ENCODE assay signal across 32 cellular contexts in genomic region chr1:52506920-52507546, GRCh38.
"Had no signal": no experiment of that assay in that cellular context is flagged by ENCODE, and none has a peak within 500 bp of the region (broad histone marks: within the 10 kb centered on the region; RNA-seq: fewer than 3 reads in every experiment).

No MANE protein-coding gene starts in this region.

- H3K4me3 ChIP-seq: ascending aorta, cardiac muscle cell, K562, Peyer's patch, SJSA1 had no signal

- H3K9me3 Mint-ChIP-seq: activated naive CD4-positive, alpha-beta T cell treated with anti-CD3 and anti-CD28 coated beads, Interleukin-2, amount 50 U/mL, for 24 hours; activated naive CD8-positive, alpha-beta T cell treated with anti-CD3 and anti-CD28 coated beads, Interleukin-2, amount 10 ng/mL, durations not matched to agents 7 days and 5 days; activated T-helper 2 cell treated with anti-CD3 and anti-CD28 coated beads, Interferon-gamma antibody, Interleukin-2, Interleukin-4, amounts not matched to agents 10 μg/mL and 5 μg/mL and 100 μg/mL, durations not matched to agents 14 hours and 24 hours and 36 hours; central memory CD8-positive, alpha-beta T cell; T-helper 1 cell treated with Interleukin-12 subunit alpha and Interleukin-12 subunit beta and Interleukin-4 antibody, amounts not matched to agents 30 μg/mL and 1 μg/mL, for 36 hours; T-helper 2 cell treated with Interferon-gamma antibody and Interleukin-4, amounts not matched to agents 5 μg/mL and 100 μg/mL, for 36 hours had no signal

- H3K9me3 ChIP-seq: ascending aorta, Peyer's patch, SJSA1, SK-N-SH had no signal

- H3K27me3 ChIP-seq: ascending aorta, cardiac muscle cell, Peyer's patch, SJSA1 had no signal

- ATAC-seq: activated CD4-positive, CD25-positive, alpha-beta regulatory T cell treated with anti-CD3 and anti-CD28 coated beads, Interleukin-2, amount 50 U/mL, for 24 hours; activated CD8-positive, alpha-beta T cell treated with anti-CD3 and anti-CD28 coated beads, Interleukin-2, amount 10 ng/mL, durations not matched to agents 7 days and 5 days; K562; PC-3 had no signal

- H3K27ac Mint-ChIP-seq: activated CD8-positive, alpha-beta T cell treated with anti-CD3 and anti-CD28 coated beads, Interleukin-2, amount 10 ng/mL, durations not matched to agents 7 days and 5 days; activated naive CD4-positive, alpha-beta T cell treated with anti-CD3 and anti-CD28 coated beads, Interleukin-2, amount 50 U/mL, for 24 hours; activated naive CD8-positive, alpha-beta T cell treated with anti-CD3 and anti-CD28 coated beads, Interleukin-2, amount 10 ng/mL, durations not matched to agents 7 days and 5 days; activated T-helper 2 cell treated with anti-CD3 and anti-CD28 coated beads, Interferon-gamma antibody, Interleukin-2, Interleukin-4, amounts not matched to agents 10 μg/mL and 5 μg/mL and 100 μg/mL, durations not matched to agents 14 hours and 24 hours and 36 hours; T-helper 1 cell treated with Interleukin-12 subunit alpha and Interleukin-12 subunit beta and Interleukin-4 antibody, amounts not matched to agents 30 μg/mL and 1 μg/mL, for 36 hours; T-helper 2 cell treated with Interferon-gamma antibody and Interleukin-4, amounts not matched to agents 5 μg/mL and 100 μg/mL, for 36 hours had no signal

- H3K4me3 Mint-ChIP-seq: activated CD8-positive, alpha-beta T cell treated with anti-CD3 and anti-CD28 coated beads, Interleukin-2, amount 10 ng/mL, durations not matched to agents 7 days and 5 days; activated naive CD4-positive, alpha-beta T cell treated with anti-CD3 and anti-CD28 coated beads, Interleukin-2, amount 50 U/mL, for 24 hours; activated naive CD8-positive, alpha-beta T cell treated with anti-CD3 and anti-CD28 coated beads, Interleukin-2, amount 10 ng/mL, durations not matched to agents 7 days and 5 days; central memory CD8-positive, alpha-beta T cell; T-helper 1 cell treated with Interleukin-12 subunit alpha and Interleukin-12 subunit beta and Interleukin-4 antibody, amounts not matched to agents 30 μg/mL and 1 μg/mL, for 36 hours; T-helper 2 cell treated with Interferon-gamma antibody and Interleukin-4, amounts not matched to agents 5 μg/mL and 100 μg/mL, for 36 hours had no signal

- H3K27ac ChIP-seq: ascending aorta, cardiac muscle cell, Peyer's patch, SJSA1 had no signal

- H3K4me1 ChIP-seq: ascending aorta, Peyer's patch, SJSA1 had no signal

- DNase-seq: activated CD4-positive, alpha-beta T cell treated with anti-CD3 and anti-CD28 coated beads for 4 hours; activated CD8-positive, alpha-beta T cell treated with anti-CD3 and anti-CD28 coated beads, Interleukin-2, amount 10 ng/mL, durations not matched to agents 7 days and 5 days; activated gamma-delta T cell; activated naive CD4-positive, alpha-beta T cell treated with Interleukin-2 at 50 U/mL for 16 hours; activated naive CD8-positive, alpha-beta T cell treated with anti-CD3 and anti-CD28 coated beads, Interleukin-2, amount 10 ng/mL, durations not matched to agents 7 days and 5 days; amygdala; NCI-H1092 treated with DMSO at 0.1 percent for 48 hours; NCI-H1417; NCI-H146; NCI-H187; NCI-H2029 treated with DMSO at 0.1 percent for 48 hours; NCI-H2107; NCI-H2171; NCI-H510A; NCI-H526; NCI-H748 treated with DMSO at 0.1 percent for 48 hours; NK-92 treated with Interleukin-12 subunit alpha and Interleukin-12 subunit beta, amount 100 ng/mL, for 24 hours; PC-3; Peyer's patch; RPMI8226; SHP77 treated with DMSO at 0.1 percent for 48 hours; SK-N-SH had no signal

- H3K27me3 Mint-ChIP-seq: activated naive CD4-positive, alpha-beta T cell treated with anti-CD3 and anti-CD28 coated beads, Interleukin-2, amount 50 U/mL, for 24 hours; activated naive CD8-positive, alpha-beta T cell treated with anti-CD3 and anti-CD28 coated beads, Interleukin-2, amount 10 ng/mL, durations not matched to agents 7 days and 5 days; central memory CD8-positive, alpha-beta T cell had no signal
